Comparison of ENCODE assay signal across 8 cellular contexts in the genomic region with DNA sequence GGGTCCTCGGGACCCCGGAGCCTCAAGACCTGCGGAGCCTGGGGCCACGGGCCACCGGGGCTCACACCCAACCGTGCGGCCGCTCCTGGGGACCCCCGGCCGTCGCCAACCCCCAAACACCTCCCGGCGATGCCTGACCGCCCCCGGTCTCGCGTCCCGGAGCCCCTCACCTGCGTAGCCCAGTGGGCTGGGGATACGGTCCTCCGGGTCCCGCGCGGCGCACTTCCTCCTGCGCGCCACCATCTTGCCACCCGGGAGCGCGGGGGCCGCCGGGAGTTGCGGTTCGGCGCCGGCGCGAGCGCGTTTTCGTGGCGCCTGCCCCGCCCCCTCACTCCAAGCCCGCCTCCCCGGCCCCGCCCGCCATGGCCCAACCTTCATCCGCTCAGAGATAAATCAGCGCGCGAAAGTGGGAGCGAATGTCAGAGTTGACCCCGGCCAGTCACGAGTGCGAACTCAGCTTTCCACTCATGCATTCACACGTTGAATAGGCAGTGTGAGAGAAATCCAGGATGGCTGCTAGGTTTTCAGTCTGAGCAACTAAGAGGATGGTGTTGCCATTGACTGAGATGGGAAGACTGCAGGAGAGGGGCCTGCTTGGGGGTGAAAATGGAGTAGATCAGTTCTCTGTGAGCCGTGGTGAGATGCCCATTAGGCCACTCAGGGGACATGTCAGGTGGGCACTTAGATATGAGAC. TPM values are rescaled to one million over a fixed set of nuclear protein-coding genes. Genes with fewer than 3 reads are reported as not detected.
DNase-seq lines count a peak whose midpoint lies in the region; ATAC-seq and TF ChIP-seq lines count a peak whose summit lies in the region.

Gene RRP7A (minus strand): TSS at position 253 of the 694 bp plus-strand sequence. CDS start 10 bp downstream, at position 243.

- H3K36me3 Mint-ChIP-seq in activated naive CD8-positive, alpha-beta T cell treated with anti-CD3 and anti-CD28 coated beads, Interleukin-2, amount 10 ng/mL, durations not matched to agents 7 days and 5 days = peaks cover 3% of the 10 kb centered on the region

- peak; percentile 73 for ATAC-seq in GM21423 (IDR thresholded peaks at IDR 0.05; ENCODE audit: unreplicated experiment)
- ATAC-seq in activated naive CD8-positive, alpha-beta T cell treated with anti-CD3 and anti-CD28 coated beads, Interleukin-2, amount 10 ng/mL, durations not matched to agents 7 days and 5 days (ENCODE audit: low read depth) = peak; percentile 90
- ATAC-seq in Right ventricle myocardium inferior = peak; percentile 93
- peak; percentile 22 for ATAC-seq in thoracic aorta (ENCODE audit: insufficient number of reproducible peaks, low FRiP score, low read depth)

- peak; percentile 66 for TF ChIP-seq POLR2A in ovary (IDR thresholded peaks at IDR 0.05)

- no peak for TF ChIP-seq EP300 in ovary (IDR thresholded peaks at IDR 0.05)

- no peaks in the 10 kb centered on the region for H3K27me3 Mint-ChIP-seq in activated naive CD8-positive, alpha-beta T cell treated with anti-CD3 and anti-CD28 coated beads, Interleukin-2, amount 10 ng/mL, durations not matched to agents 7 days and 5 days

- H3K9me2 ChIP-seq in SU-DHL-6 (replicated peaks; ENCODE audit: insufficient read depth, low read length) = no peaks in the 10 kb centered on the region

- no peaks in the 10 kb centered on the region for H3K9me3 Mint-ChIP-seq in activated naive CD8-positive, alpha-beta T cell treated with anti-CD3 and anti-CD28 coated beads, Interleukin-2, amount 10 ng/mL, durations not matched to agents 7 days and 5 days

- H3K79me2 ChIP-seq in SU-DHL-6 (ENCODE audit: insufficient read depth, low read length) = peaks cover 37% of the 10 kb centered on the region

- TF ChIP-seq CTCF in SU-DHL-6 (IDR thresholded peaks at IDR 0.05; ENCODE audit: insufficient read depth, low read length, poor library complexity, severe bottlenecking) (no peak), ovary (IDR thresholded peaks at IDR 0.05) (no peak), thoracic aorta (IDR thresholded peaks at IDR 0.05) (no peak)

- 0 to 1% (median 0%) methylated on average over 34 to 55 of the region's 57 CpGs for WGBS in ovary, 3 donors

- H3K9me3 ChIP-seq in KOPT-K1 (ENCODE audit: insufficient read depth, low read length, poor library complexity, severe bottlenecking) (no peaks in the 10 kb centered on the region), SU-DHL-6 (ENCODE audit: insufficient read depth, low read length) (no peaks in the 10 kb centered on the region), ovary (no peaks in the 10 kb centered on the region), thoracic aorta (no peaks in the 10 kb centered on the region)

- H3K36me3 ChIP-seq in KOPT-K1 (ENCODE audit: insufficient read depth, low read length) = peaks cover 30% of the 10 kb centered on the region
- no peaks in the 10 kb centered on the region for H3K36me3 ChIP-seq in SU-DHL-6 (ENCODE audit: low read length)
- no peaks in the 10 kb centered on the region for H3K36me3 ChIP-seq in ovary
- H3K36me3 ChIP-seq in thoracic aorta = no peaks in the 10 kb centered on the region

- peaks cover 4% of the 10 kb centered on the region; the same call in 1 of the 2 replicates for H4K20me1 ChIP-seq in SU-DHL-6 (ENCODE audit: low read depth, low read length)

- no peaks in the 10 kb centered on the region for H3K4me1 ChIP-seq in ovary (ENCODE audit: insufficient read depth)
- H3K4me1 ChIP-seq in thoracic aorta (ENCODE audit: control insufficient read depth in 1 of 2, low read depth in 2 of 2) = peaks cover 6 to 8% of the 10 kb centered on the region in 2 donors

- H3K27me3 ChIP-seq in SU-DHL-6 (ENCODE audit: low read length) (no peaks in the 10 kb centered on the region), ovary (no peaks in the 10 kb centered on the region), thoracic aorta (replicated peaks; ENCODE audit: insufficient read depth) (no peaks in the 10 kb centered on the region)

- H3K4me3 ChIP-seq in SU-DHL-6 (ENCODE audit: insufficient read depth, low read length, poor library complexity, severe bottlenecking) (peak within 1 kb of the TSS; percentile 99), ovary (peak within 1 kb of the TSS; percentile 76), thoracic aorta (peak within 1 kb of the TSS; percentile 94)

- H2AFZ ChIP-seq in SU-DHL-6 (ENCODE audit: low read depth, low read length, severe bottlenecking) = peak within 1 kb of the TSS; percentile 84

- H3K4me3 Mint-ChIP-seq in activated naive CD8-positive, alpha-beta T cell treated with anti-CD3 and anti-CD28 coated beads, Interleukin-2, amount 10 ng/mL, durations not matched to agents 7 days and 5 days = peak within 1 kb of the TSS; percentile 98

- intact Hi-C loops in Right ventricle myocardium inferior (cut with DNase I) = no loop called here
- intact Hi-C loops in ovary (cut with DNase I) = loop anchor here in 1 of 4 donors (10.0 kb wide), 1 partner anchor 95 kb away; the partner anchor contains the start of gene POLDIP3

- POLR2A ChIA-PET in activated naive CD8-positive, alpha-beta T cell treated with anti-CD3 and anti-CD28 coated beads, Interleukin-2, amount 10 ng/mL, durations not matched to agents 7 days and 5 days (lab: Charles Lee) = no interaction called here

- no peaks in the 10 kb centered on the region for H3F3A ChIP-seq in SU-DHL-6 (ENCODE audit: insufficient read depth)

- H3K4me2 ChIP-seq in SU-DHL-6 (ENCODE audit: low read depth, low read length, poor library complexity, severe bottlenecking) = peak within 1 kb of the TSS; percentile 79

- H3K4me1 Mint-ChIP-seq in activated naive CD8-positive, alpha-beta T cell treated with anti-CD3 and anti-CD28 coated beads, Interleukin-2, amount 10 ng/mL, durations not matched to agents 7 days and 5 days = peaks cover 9% of the 10 kb centered on the region

- H3K27ac Mint-ChIP-seq in activated naive CD8-positive, alpha-beta T cell treated with anti-CD3 and anti-CD28 coated beads, Interleukin-2, amount 10 ng/mL, durations not matched to agents 7 days and 5 days = peak within 1 kb of the TSS; percentile 97

- H3K9ac ChIP-seq in SU-DHL-6 (ENCODE audit: low read length) = peak within 1 kb of the TSS; percentile 97

- H3K27ac ChIP-seq in KOPT-K1 (ENCODE audit: low read depth, low read length, poor library complexity, severe bottlenecking) (peak within 1 kb of the TSS; percentile 83), SU-DHL-6 (ENCODE audit: low read depth, low read length) (peak within 1 kb of the TSS; percentile 75), ovary (peak within 1 kb of the TSS in 1 of 2 donors; percentile 59), thoracic aorta (peak within 1 kb of the TSS in 1 of 2 donors; percentile 54)

- peak; percentile 79 for DNase-seq in DMS53 (lab: John Stamatoyannopoulos, UW)
- peak; percentile 92 for DNase-seq in activated naive CD8-positive, alpha-beta T cell treated with anti-CD3 and anti-CD28 coated beads, Interleukin-2, amount 10 ng/mL, durations not matched to agents 7 days and 5 days
- DNase-seq in Right ventricle myocardium inferior (ENCODE audit: missing footprints) = peak; percentile 93
- peak; percentile 80 to 87 (median 82) for DNase-seq in ovary
- DNase-seq in thoracic aorta (ENCODE audit: low spot score) = peak; percentile 31

RNA-seq across cellular contexts. Expression of gene RRP7A, which starts in this region (rescaled TPM):
- 10 to 100 TPM; 69.9 to 72.1 TPM for total RNA-seq in activated naive CD8-positive, alpha-beta T cell treated with anti-CD3 and anti-CD28 coated beads, Interleukin-2, amount 10 ng/mL, durations not matched to agents 7 days and 5 days
- 16.3 TPM for total RNA-seq in Right ventricle myocardium inferior
- 10 to 100 TPM; 20.1 to 43.9 (median 39.4) TPM for total RNA-seq in ovary
- polyA plus RNA-seq in ovary = 1 to 10 TPM; 9.3 to 9.6 TPM
- 10 to 100 TPM; 22.0 to 24.1 TPM for total RNA-seq in thoracic aorta

Comparison
In these comparisons a context has a peak if more than half of its experiments do, and no peak if none do; other contexts are left out.
1. DNase-seq: peak in every context shown above with its lines; median percentile 93 in Right ventricle myocardium inferior; 92 in activated naive CD8-positive, alpha-beta T cell treated with anti-CD3 and anti-CD28 coated beads, Interleukin-2, amount 10 ng/mL, durations not matched to agents 7 days and 5 days; 82 in ovary; 79 in DMS53; 31 in thoracic aorta.
2. ATAC-seq: peak in every context shown above with its lines; median percentile 93 in Right ventricle myocardium inferior; 90 in activated naive CD8-positive, alpha-beta T cell treated with anti-CD3 and anti-CD28 coated beads, Interleukin-2, amount 10 ng/mL, durations not matched to agents 7 days and 5 days; 73 in GM21423; 22 in thoracic aorta.